20 cellular contexts compared by ENCODE assay signal in genomic region chr4:156805696-156806095, GRCh38.
A peak's percentile ranks its signal among the peaks of the same experiment; 100 is the strongest.
DNase-seq lines count a peak whose midpoint lies in the region; ATAC-seq and TF ChIP-seq lines count a peak whose summit lies in the region.
"Had no signal": no experiment of that assay in that cellular context is flagged by ENCODE, and none has a peak within 500 bp of the region (broad histone marks: within the 10 kb centered on the region; RNA-seq: fewer than 3 reads in every experiment).

No MANE protein-coding gene starts in this region.

- intact Hi-C loops in activated T-helper 2 cell treated with anti-CD3 and anti-CD28 coated beads, Interferon-gamma antibody, Interleukin-2, Interleukin-4, amounts not matched to agents 10 μg/mL and 5 μg/mL and 100 μg/mL, durations not matched to agents 14 hours and 24 hours and 36 hours (cut with micrococcal nuclease) = no loop called here
- intact Hi-C loops in right lobe of liver (cut with DNase I) = no loop called here

- H3K9me3 ChIP-seq in right lobe of liver = no peaks in the 10 kb centered on the region
- H3K9me3 ChIP-seq: BLaER1 treated with 17β-estradiol and CSF1 and Interleukin-3, amounts not matched to agents 10 nM and 100 nM; thoracic aorta had no signal

- H3K9me3 Mint-ChIP-seq in glutamatergic neuron (ENCODE audit: unreplicated experiment) = no peaks in the 10 kb centered on the region
- no peaks in the 10 kb centered on the region for H3K9me3 Mint-ChIP-seq in activated T-helper 2 cell treated with anti-CD3 and anti-CD28 coated beads, Interferon-gamma antibody, Interleukin-2, Interleukin-4, amounts not matched to agents 10 μg/mL and 5 μg/mL and 100 μg/mL, durations not matched to agents 14 hours and 24 hours and 36 hours

- no peak overlapping the region for H3K4me3 ChIP-seq in right lobe of liver
- H3K4me3 ChIP-seq: BLaER1 treated with 17β-estradiol and CSF1 and Interleukin-3, amounts not matched to agents 10 nM and 100 nM; coronary artery; thoracic aorta had no signal

- TF ChIP-seq POLR2A in right lobe of liver (IDR thresholded peaks at IDR 0.05) = no peak

- peaks cover 5% of the 10 kb centered on the region for H3K4me1 Mint-ChIP-seq in glutamatergic neuron (ENCODE audit: low read depth, unreplicated experiment)
- no peaks in the 10 kb centered on the region for H3K4me1 Mint-ChIP-seq in activated T-helper 2 cell treated with anti-CD3 and anti-CD28 coated beads, Interferon-gamma antibody, Interleukin-2, Interleukin-4, amounts not matched to agents 10 μg/mL and 5 μg/mL and 100 μg/mL, durations not matched to agents 14 hours and 24 hours and 36 hours (ENCODE audit: low read depth)

- H3K27ac Mint-ChIP-seq in glutamatergic neuron (ENCODE audit: unreplicated experiment) = peak overlapping the region; percentile 56
- no peak overlapping the region for H3K27ac Mint-ChIP-seq in activated T-helper 2 cell treated with anti-CD3 and anti-CD28 coated beads, Interferon-gamma antibody, Interleukin-2, Interleukin-4, amounts not matched to agents 10 μg/mL and 5 μg/mL and 100 μg/mL, durations not matched to agents 14 hours and 24 hours and 36 hours
- H3K27ac Mint-ChIP-seq: activated CD8-positive, alpha-beta T cell treated with anti-CD3 and anti-CD28 coated beads, Interleukin-2, amount 10 ng/mL, durations not matched to agents 7 days and 5 days had no signal

- no peaks in the 10 kb centered on the region for H3K36me3 Mint-ChIP-seq in glutamatergic neuron (ENCODE audit: unreplicated experiment)
- H3K36me3 Mint-ChIP-seq in activated T-helper 2 cell treated with anti-CD3 and anti-CD28 coated beads, Interferon-gamma antibody, Interleukin-2, Interleukin-4, amounts not matched to agents 10 μg/mL and 5 μg/mL and 100 μg/mL, durations not matched to agents 14 hours and 24 hours and 36 hours (ENCODE audit: low read depth) = no peaks in the 10 kb centered on the region

- H3K4me3 Mint-ChIP-seq in glutamatergic neuron (ENCODE audit: unreplicated experiment) = peak overlapping the region; percentile 52
- no peak overlapping the region for H3K4me3 Mint-ChIP-seq in activated T-helper 2 cell treated with anti-CD3 and anti-CD28 coated beads, Interferon-gamma antibody, Interleukin-2, Interleukin-4, amounts not matched to agents 10 μg/mL and 5 μg/mL and 100 μg/mL, durations not matched to agents 14 hours and 24 hours and 36 hours (ENCODE audit: low read depth)
- H3K4me3 Mint-ChIP-seq: activated CD8-positive, alpha-beta T cell treated with anti-CD3 and anti-CD28 coated beads, Interleukin-2, amount 10 ng/mL, durations not matched to agents 7 days and 5 days had no signal

- no peaks in the 10 kb centered on the region for H3K4me1 ChIP-seq in right lobe of liver

- H3K27me3 ChIP-seq in right lobe of liver = no peaks in the 10 kb centered on the region
- H3K27me3 ChIP-seq: BLaER1 treated with 17β-estradiol and CSF1 and Interleukin-3, amounts not matched to agents 10 nM and 100 nM had no signal

- WGBS in right lobe of liver (ENCODE audit: insufficient coverage, low coverage, low lambda C conversion rate, missing lambda C conversion rate) = 91% methylated on average over 2 of the region's 2 CpGs

- DNase-seq in DMS53 (lab: John Stamatoyannopoulos, UW) (peak; percentile 32), DMS53 treated with DMSO at 0.1 percent for 48 hours (lab: John Stamatoyannopoulos, UW; ENCODE audit: unreplicated experiment) (no peak), NCI-H524 treated with DMSO at 0.1 percent for 48 hours (lab: John Stamatoyannopoulos, UW) (peak; percentile 90), glutamatergic neuron (peak; percentile 26), right lobe of liver (no peak), SW480 (ENCODE audit: low spot score) (no peak), kidney glomerular epithelial cell (lab: John Stamatoyannopoulos, UW) (no peak)
- no peak for DNase-seq in activated T-helper 2 cell treated with anti-CD3 and anti-CD28 coated beads, Interferon-gamma antibody, Interleukin-2, Interleukin-4, amounts not matched to agents 10 μg/mL and 5 μg/mL and 100 μg/mL, durations not matched to agents 14 hours and 24 hours and 36 hours (ENCODE audit: low spot score)
- DNase-seq: activated CD8-positive, alpha-beta T cell treated with anti-CD3 and anti-CD28 coated beads, Interleukin-2, amount 10 ng/mL, durations not matched to agents 7 days and 5 days; amniotic stem cell; erythroblast; NCI-H2081 treated with DMSO at 0.1 percent for 48 hours; OCI-M1; stimulated activated CD4-positive, alpha-beta T cell treated with anti-CD3 and anti-CD28 coated beads, Interleukin-4, amount 100 ng/mL, for 4 hours; SW 1271 had no signal

- no peak for ATAC-seq in right lobe of liver
- ATAC-seq: activated CD8-positive, alpha-beta T cell treated with anti-CD3 and anti-CD28 coated beads, Interleukin-2, amount 10 ng/mL, durations not matched to agents 7 days and 5 days had no signal

- H3K27me3 Mint-ChIP-seq in glutamatergic neuron (ENCODE audit: unreplicated experiment) = no peaks in the 10 kb centered on the region
- no peaks in the 10 kb centered on the region for H3K27me3 Mint-ChIP-seq in activated T-helper 2 cell treated with anti-CD3 and anti-CD28 coated beads, Interferon-gamma antibody, Interleukin-2, Interleukin-4, amounts not matched to agents 10 μg/mL and 5 μg/mL and 100 μg/mL, durations not matched to agents 14 hours and 24 hours and 36 hours (ENCODE audit: low read depth)

- no peak overlapping the region for H3K27ac ChIP-seq in right lobe of liver
- H3K27ac ChIP-seq: 22Rv1; BLaER1 treated with 17β-estradiol and CSF1 and Interleukin-3, amounts not matched to agents 10 nM and 100 nM; coronary artery; thoracic aorta; VCaP had no signal

- no peak for TF ChIP-seq CTCF in glutamatergic neuron (IDR thresholded peaks at IDR 0.05; ENCODE audit: partially characterized antibody, unreplicated experiment)
- no peak for TF ChIP-seq CTCF in right lobe of liver (IDR thresholded peaks at IDR 0.05)

- no peaks in the 10 kb centered on the region for H3K36me3 ChIP-seq in right lobe of liver
- H3K36me3 ChIP-seq: BLaER1 treated with 17β-estradiol and CSF1 and Interleukin-3, amounts not matched to agents 10 nM and 100 nM; thoracic aorta had no signal

Comparison
In these comparisons a context has a peak if more than half of its experiments do, and no peak if none do; other contexts are left out.
1. DNase-seq: peak in DMS53 (single experiment), NCI-H524 treated with DMSO at 0.1 percent for 48 hours (single experiment) and glutamatergic neuron (single experiment); none in DMS53 treated with DMSO at 0.1 percent for 48 hours (single experiment), activated T-helper 2 cell treated with anti-CD3 and anti-CD28 coated beads, Interferon-gamma antibody, Interleukin-2, Interleukin-4, amounts not matched to agents 10 μg/mL and 5 μg/mL and 100 μg/mL, durations not matched to agents 14 hours and 24 hours and 36 hours (single experiment), right lobe of liver (0 of 3), SW480 (single experiment) and kidney glomerular epithelial cell (single experiment).